ENCODE assay signal across 17 cellular contexts in the genomic region with DNA sequence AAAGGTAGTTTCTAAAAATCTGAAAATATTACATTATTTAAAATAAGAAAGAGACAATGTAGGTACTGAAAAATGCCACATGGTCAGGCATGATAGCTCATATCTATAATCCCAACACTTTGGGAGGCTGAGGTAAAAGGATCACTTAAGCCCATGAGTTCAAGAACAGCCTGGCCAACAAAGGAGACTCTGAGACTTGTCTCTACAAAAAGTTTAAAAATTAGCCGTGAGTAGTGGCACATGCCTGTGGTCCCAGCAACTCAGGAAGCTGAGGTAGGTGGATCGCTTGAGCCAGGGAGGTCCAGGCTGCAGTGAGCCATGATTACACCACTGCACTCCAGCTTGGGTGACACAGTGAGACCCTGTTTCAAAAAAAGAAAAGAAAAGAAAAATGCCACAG. TPM values are rescaled to one million over a fixed set of nuclear protein-coding genes. Genes with fewer than 3 reads are reported as not detected.
DNase-seq lines count a peak whose midpoint lies in the region; TF ChIP-seq lines count a peak whose summit lies in the region.
"Had no signal": no experiment of that assay in that cellular context is flagged by ENCODE, and none has a peak within 500 bp of the region (broad histone marks: within the 10 kb centered on the region; RNA-seq: fewer than 3 reads in every experiment).

No MANE protein-coding gene starts in this region.

- in situ Hi-C loops in GM23248 (cut with MboI), result no loop called here

- no peak overlapping the region for H3K4me3 Mint-ChIP-seq in osteocyte (ENCODE audit: unreplicated experiment)
- H3K4me3 Mint-ChIP-seq: activated CD4-positive, alpha-beta T cell treated with anti-CD3 and anti-CD28 coated beads, Interleukin-2, amount 10 ng/mL, durations not matched to agents 24 days and 14 days; activated naive CD8-positive, alpha-beta T cell had no signal

- H4K20me1 ChIP-seq in GM23248 (ENCODE audit: insufficient read depth), result no peaks in the 10 kb centered on the region

- no peak overlapping the region for H3K4me3 ChIP-seq in GM23248
- H3K4me3 ChIP-seq: HAP-1, lung, sigmoid colon had no signal

- H3K79me2 ChIP-seq in GM23248 (ENCODE audit: insufficient read depth), result peaks cover 87% of the 10 kb centered on the region

- H3K9me3 Mint-ChIP-seq in osteocyte (ENCODE audit: unreplicated experiment), result no peaks in the 10 kb centered on the region
- H3K9me3 Mint-ChIP-seq: activated CD4-positive, alpha-beta T cell treated with anti-CD3 and anti-CD28 coated beads, Interleukin-2, amount 10 ng/mL, durations not matched to agents 24 days and 14 days had no signal

- peak overlapping the region; percentile 16 for H3K4me2 ChIP-seq in GM23248 (ENCODE audit: unreplicated experiment)

- no peaks in the 10 kb centered on the region for H3K27me3 Mint-ChIP-seq in osteocyte (ENCODE audit: unreplicated experiment)
- H3K27me3 Mint-ChIP-seq: activated CD4-positive, alpha-beta T cell treated with anti-CD3 and anti-CD28 coated beads, Interleukin-2, amount 10 ng/mL, durations not matched to agents 24 days and 14 days; activated naive CD8-positive, alpha-beta T cell had no signal

- H3K9ac ChIP-seq in GM23248, result 0 out of 2 replicates have a peak overlapping the region, but pooled peaks have one; percentile 24

- no peaks in the 10 kb centered on the region for H3K9me3 ChIP-seq in GM23248 (ENCODE audit: low read depth)
- H3K9me3 ChIP-seq: HAP-1, sigmoid colon, thoracic aorta had no signal

- DNase-seq in GM23248 (peak; percentile 41), MV-4-11 (lab: John Stamatoyannopoulos, UW) (peak; percentile 3), caudate nucleus (lab: John Stamatoyannopoulos, UW) (no peak), osteocyte (ENCODE audit: extremely low spot score, unreplicated experiment) (no peak), mesenteric fat pad (ENCODE audit: low spot score) (no peak), GM19238 (ENCODE audit: insufficient read length, low spot score) (no peak), activated gamma-delta T cell treated with Interleukin-2 at 50 U/mL for 16 hours (no peak)
- DNase-seq in activated CD4-positive, CD25-positive, alpha-beta regulatory T cell treated with anti-CD3 and anti-CD28 coated beads, Interleukin-2, amount 50 U/mL, for 72 hours, result no peak
- DNase-seq: activated CD4-positive, alpha-beta T cell treated with anti-CD3 and anti-CD28 coated beads, Interleukin-2, amount 10 ng/mL, durations not matched to agents 24 days and 14 days; C1 segment of cervical spinal cord; sigmoid colon; stimulated activated CD4-positive, alpha-beta T cell treated with anti-CD3 and anti-CD28 coated beads, Interleukin-4, amount 100 ng/mL, for 24 hours; T1000 had no signal

- no peaks in the 10 kb centered on the region for H3K9me2 ChIP-seq in GM23248 (ENCODE audit: insufficient read depth)

- H3K36me3 Mint-ChIP-seq in osteocyte (ENCODE audit: unreplicated experiment), result no peaks in the 10 kb centered on the region
- H3K36me3 Mint-ChIP-seq: activated naive CD8-positive, alpha-beta T cell had no signal

- peaks cover 22% of the 10 kb centered on the region for H3F3A ChIP-seq in GM23248 (ENCODE audit: insufficient read depth)

- no peak overlapping the region for H2AFZ ChIP-seq in GM23248

- H3K27ac ChIP-seq in GM23248 (peak overlapping the region; percentile 33), caudate nucleus (ENCODE audit: low read depth, low read length) (peak overlapping the region; percentile 65)

- no peaks in the 10 kb centered on the region for H3K27me3 ChIP-seq in GM23248 (replicated peaks; ENCODE audit: insufficient read depth)
- H3K27me3 ChIP-seq: sigmoid colon had no signal

- 62 to 72% methylated on average over 2 of the region's 2 CpGs for WGBS in GM23248 (ENCODE audit: low coverage in 1 of 2, low lambda C conversion rate in 2 of 2, missing lambda C conversion rate in 2 of 2), 2 experiments

- H3K27ac Mint-ChIP-seq in osteocyte (ENCODE audit: unreplicated experiment), result peak overlapping the region; percentile 84
- H3K27ac Mint-ChIP-seq: activated CD4-positive, alpha-beta T cell treated with anti-CD3 and anti-CD28 coated beads, Interleukin-2, amount 10 ng/mL, durations not matched to agents 24 days and 14 days; activated naive CD8-positive, alpha-beta T cell had no signal

- TF ChIP-seq CTCF in osteocyte (IDR thresholded peaks at IDR 0.05), result no peak

- no peaks in the 10 kb centered on the region for H3K36me3 ChIP-seq in GM23248 (ENCODE audit: low read depth)
- H3K36me3 ChIP-seq: HAP-1, sigmoid colon, thoracic aorta had no signal

- H3K4me1 ChIP-seq in GM23248 (ENCODE audit: insufficient read depth), result peaks cover 42% of the 10 kb centered on the region

- peaks cover 32% of the 10 kb centered on the region for H3K4me1 Mint-ChIP-seq in osteocyte (ENCODE audit: unreplicated experiment)
- H3K4me1 Mint-ChIP-seq: activated CD4-positive, alpha-beta T cell treated with anti-CD3 and anti-CD28 coated beads, Interleukin-2, amount 10 ng/mL, durations not matched to agents 24 days and 14 days had no signal

RNA-seq across cellular contexts. Expression of gene ATAD2B, which starts 21.8 kb away (rescaled TPM):
- 6.7 and 10.9 TPM in 2 replicates for total RNA-seq in GM23248 (2014; rRNA removed; shearing (Covaris generic))
- 4.1 and 4.8 TPM in 2 replicates for polyA plus RNA-seq in GM23248 (2016; fragmentation: Nextera tagmentation; extraction: Ambion mirVana)
- total RNA-seq in osteocyte (23.8 and 27.3 TPM in 2 replicates), mesenteric fat pad (24.0 TPM)

RNA-seq across cellular contexts. Expression of gene UBXN2A, which starts 35.1 kb away (rescaled TPM):
- 11.9 and 17.2 TPM in 2 replicates for total RNA-seq in GM23248 (2014; rRNA removed; shearing (Covaris generic))
- polyA plus RNA-seq in GM23248 (2016; fragmentation: Nextera tagmentation; extraction: Ambion mirVana), result 16.3 and 18.0 TPM in 2 replicates
- total RNA-seq in osteocyte (18.8 and 18.9 TPM in 2 replicates), mesenteric fat pad (21.7 TPM)

Comparison
In these comparisons a context has a peak if more than half of its experiments do, and no peak if none do; other contexts are left out.
1. DNase-seq: peak in GM23248 (single experiment) and MV-4-11 (single experiment); none in caudate nucleus (0 of 61), osteocyte (single experiment), activated CD4-positive, CD25-positive, alpha-beta regulatory T cell treated with anti-CD3 and anti-CD28 coated beads, Interleukin-2, amount 50 U/mL, for 72 hours (single experiment), mesenteric fat pad (single experiment), GM19238 (single experiment) and activated gamma-delta T cell treated with Interleukin-2 at 50 U/mL for 16 hours (single experiment).